Comparison of ENCODE assay signal across 30 cellular contexts in the genomic region with DNA sequence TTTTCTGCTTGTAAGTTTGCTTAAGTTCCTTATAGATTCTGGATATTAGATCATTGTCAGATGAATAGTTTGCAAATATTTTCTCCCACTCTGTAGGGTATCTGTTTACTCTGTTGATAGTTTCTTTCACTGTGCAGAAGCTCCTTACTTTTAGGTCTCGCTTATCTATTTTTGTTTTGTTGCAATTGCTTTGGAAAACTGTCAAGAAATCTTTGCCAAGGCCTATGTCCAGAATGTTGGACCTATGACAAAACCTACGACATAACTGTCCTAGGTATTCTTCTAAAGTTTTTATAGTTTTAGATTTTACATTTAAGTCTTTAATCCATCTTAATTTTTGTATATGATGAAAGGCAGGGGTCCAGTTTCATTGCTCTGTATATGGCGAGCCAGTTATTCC.
"Had no signal": no experiment of that assay in that cellular context is flagged by ENCODE, and none has a peak within 500 bp of the region (broad histone marks: within the 10 kb centered on the region; RNA-seq: fewer than 3 reads in every experiment).

No MANE protein-coding gene starts in this region.

- H3K27ac Mint-ChIP-seq: activated CD4-positive, alpha-beta memory T cell treated with anti-CD3 and anti-CD28 coated beads for 36 hours; stimulated activated effector memory CD8-positive, alpha-beta T cell treated with anti-CD3 and anti-CD28 coated beads, Interleukin-12 subunit alpha, Interleukin-12 subunit beta, amount 100 ng/mL, for 72 hours; stimulated activated naive CD8-positive, alpha-beta T cell treated with anti-CD3 and anti-CD28 coated beads, Interleukin-15, amount 100 ng/mL, for 72 hours; type B pancreatic cell had no signal

- H3K27me3 Mint-ChIP-seq: activated CD4-positive, alpha-beta memory T cell treated with anti-CD3 and anti-CD28 coated beads for 36 hours; activated naive CD8-positive, alpha-beta T cell; effector memory CD8-positive, alpha-beta T cell; naive B cell; stimulated activated naive CD8-positive, alpha-beta T cell treated with anti-CD3 and anti-CD28 coated beads, Interleukin-15, amount 100 ng/mL, for 72 hours; type B pancreatic cell had no signal

- H3K9me3 Mint-ChIP-seq: activated CD4-positive, alpha-beta memory T cell treated with anti-CD3 and anti-CD28 coated beads for 36 hours; activated T-cell treated with anti-CD3 and anti-CD28 coated beads, Interleukin-2, amount 50 U/mL, for 4 hours; effector memory CD8-positive, alpha-beta T cell; naive B cell; stimulated activated effector memory CD8-positive, alpha-beta T cell treated with anti-CD3 and anti-CD28 coated beads, Interleukin-12 subunit alpha, Interleukin-12 subunit beta, amount 100 ng/mL, for 72 hours; stimulated activated naive CD8-positive, alpha-beta T cell treated with anti-CD3 and anti-CD28 coated beads, Interleukin-15, amount 100 ng/mL, for 72 hours had no signal

- ATAC-seq: activated T-cell treated with anti-CD3 and anti-CD28 coated beads, Interleukin-2, amount 50 U/mL, for 4 hours; body of pancreas; effector memory CD8-positive, alpha-beta T cell; gastroesophageal sphincter; left ventricle myocardium superior; pancreas; stimulated activated effector memory CD8-positive, alpha-beta T cell treated with anti-CD3 and anti-CD28 coated beads, Interleukin-12 subunit alpha, Interleukin-12 subunit beta, amount 100 ng/mL, for 72 hours; stimulated activated naive CD8-positive, alpha-beta T cell treated with anti-CD3 and anti-CD28 coated beads, Interleukin-15, amount 100 ng/mL, for 72 hours had no signal

- FAIRE-seq: endothelial cell of umbilical vein, pancreas, small intestine had no signal

- H3K36me3 Mint-ChIP-seq: stimulated activated effector memory CD8-positive, alpha-beta T cell treated with anti-CD3 and anti-CD28 coated beads, Interleukin-12 subunit alpha, Interleukin-12 subunit beta, amount 100 ng/mL, for 72 hours had no signal

- H3K4me3 Mint-ChIP-seq: activated CD4-positive, alpha-beta memory T cell treated with anti-CD3 and anti-CD28 coated beads for 36 hours; activated naive CD8-positive, alpha-beta T cell; activated T-cell treated with anti-CD3 and anti-CD28 coated beads, Interleukin-2, amount 50 U/mL, for 4 hours; effector memory CD8-positive, alpha-beta T cell; naive B cell; neural crest cell; stimulated activated effector memory CD8-positive, alpha-beta T cell treated with anti-CD3 and anti-CD28 coated beads, Interleukin-12 subunit alpha, Interleukin-12 subunit beta, amount 100 ng/mL, for 72 hours; stimulated activated naive CD8-positive, alpha-beta T cell treated with anti-CD3 and anti-CD28 coated beads, Interleukin-15, amount 100 ng/mL, for 72 hours; type B pancreatic cell had no signal

- H3K4me3 ChIP-seq: adrenal gland, body of pancreas, colonic mucosa, gastroesophageal sphincter, hepatocyte, pancreas, prostate gland, sigmoid colon, uterus had no signal

- H3K4me1 Mint-ChIP-seq: neural crest cell had no signal

- DNase-seq: activated CD4-positive, alpha-beta memory T cell treated with anti-CD3 and anti-CD28 coated beads for 36 hours; activated CD4-positive, alpha-beta T cell treated with anti-CD3 and anti-CD28 coated beads for 4 hours; activated CD8-positive, alpha-beta memory T cell treated with anti-CD3 and anti-CD28 coated beads, Interleukin-2, amount 50 U/mL, for 48 hours; activated naive CD4-positive, alpha-beta T cell; activated T-cell treated with anti-CD3 and anti-CD28 coated beads, Interleukin-2, amount 50 U/mL, for 4 hours; adrenal gland; aorta; body of pancreas; colonic mucosa; effector memory CD8-positive, alpha-beta T cell; islet precursor cell; left ventricle myocardium superior; naive B cell; nucleus accumbens; pancreas; retina; sigmoid colon; small intestine; stimulated activated CD4-positive, alpha-beta T cell treated with anti-CD3 and anti-CD28 coated beads, Interleukin-4, amount 100 ng/mL, for 24 hours; stimulated activated naive CD8-positive, alpha-beta T cell treated with anti-CD3 and anti-CD28 coated beads, Interleukin-15, amount 100 ng/mL, for 72 hours; substantia nigra; uterus had no signal
